Comparison of ENCODE assay signal across 13 cellular contexts in the genomic region with DNA sequence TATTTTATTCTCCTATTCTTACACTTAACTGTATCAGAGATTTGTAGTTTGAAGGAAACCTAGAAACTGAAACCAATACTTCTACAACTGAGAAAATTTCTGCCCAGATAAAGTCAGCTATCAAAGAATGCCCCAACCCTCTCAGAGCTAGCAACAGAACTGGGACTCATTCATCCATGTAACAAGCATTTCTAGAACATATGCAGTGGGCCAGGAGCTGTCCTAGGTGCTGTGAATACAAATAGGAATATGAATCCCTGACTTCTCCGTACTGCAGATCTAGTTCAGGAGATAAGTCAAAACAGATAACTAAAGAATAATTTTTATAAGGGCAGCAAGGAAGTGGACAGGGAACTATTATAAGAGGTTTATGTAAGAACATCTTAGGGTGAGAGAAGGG.
A peak's percentile ranks its signal among the peaks of the same experiment; 100 is the strongest.
DNase-seq lines count a peak whose midpoint lies in the region; TF ChIP-seq lines count a peak whose summit lies in the region.
"Had no signal": no experiment of that assay in that cellular context is flagged by ENCODE, and none has a peak within 500 bp of the region (broad histone marks: within the 10 kb centered on the region; RNA-seq: fewer than 3 reads in every experiment).

No MANE protein-coding gene starts in this region.

- H3K27ac ChIP-seq in breast epithelium = no peak overlapping the region
- no peak overlapping the region for H3K27ac ChIP-seq in left ventricle myocardium inferior (replicated peaks)
- H3K27ac ChIP-seq: A549 had no signal

- H3K27ac Mint-ChIP-seq in MCF 10A (ENCODE audit: low read depth, unreplicated experiment) (no peak overlapping the region), HFFc6 (no peak overlapping the region)
- H3K27ac Mint-ChIP-seq: CD14-positive monocyte had no signal

- intact Hi-C loops in MCF 10A (cut with micrococcal nuclease) = no loop called here
- intact Hi-C loops in breast epithelium (cut with DNase I; ENCODE audit: low total_unique reads) = no loop called here
- intact Hi-C loops in left ventricle myocardium inferior (cut with micrococcal nuclease) = no loop called here

- H3K36me3 ChIP-seq in breast epithelium = no peaks in the 10 kb centered on the region
- H3K36me3 ChIP-seq in left ventricle myocardium inferior = no peaks in the 10 kb centered on the region

- H3K9me3 Mint-ChIP-seq in MCF 10A (ENCODE audit: unreplicated experiment) = no peaks in the 10 kb centered on the region
- no peaks in the 10 kb centered on the region for H3K9me3 Mint-ChIP-seq in HFFc6

- CTCF ChIA-PET in MCF 10A (lab: Yijun Ruan, JAX) = interaction anchor here (1.0 kb wide), 1 partner anchor 43 kb away, joined by 3 read pairs; no protein-coding TSS in a partner anchor

- H3K27me3 ChIP-seq in breast epithelium (no peaks in the 10 kb centered on the region), left ventricle myocardium inferior (ENCODE audit: low read depth) (peaks cover 4% of the 10 kb centered on the region)

- POLR2A ChIA-PET in MCF 10A (lab: Yijun Ruan, JAX) = no interaction called here

- H3K4me1 Mint-ChIP-seq in MCF 10A (ENCODE audit: insufficient read depth, unreplicated experiment) (no peaks in the 10 kb centered on the region), HFFc6 (ENCODE audit: low read depth) (no peaks in the 10 kb centered on the region)
- H3K4me1 Mint-ChIP-seq: CD14-positive monocyte had no signal

- DNase-seq in MCF 10A (ENCODE audit: unreplicated experiment) (peak; percentile 15), breast epithelium (ENCODE audit: low spot score in 2 of 2) (no peak), RKO (ENCODE audit: low spot score) (peak; percentile 2), fibroblast of the aortic adventitia (ENCODE audit: low read depth) (peak; percentile 2), NCI-H2107 (lab: John Stamatoyannopoulos, UW) (no peak), iPS-NIHi7 (ENCODE audit: extremely low spot score) (no peak), left ventricle myocardium inferior (no peak), HFFc6 (no peak)
- DNase-seq: Caco-2, NCI-H1436 treated with DMSO at 0.1 percent for 48 hours, NCI-H69 had no signal

- no peak overlapping the region for H3K4me3 ChIP-seq in breast epithelium
- H3K4me3 ChIP-seq in fibroblast of the aortic adventitia (ENCODE audit: low read depth, low read length) = no peak overlapping the region
- H3K4me3 ChIP-seq in left ventricle myocardium inferior = no peak overlapping the region
- H3K4me3 ChIP-seq: A549 had no signal

- H3K4me1 ChIP-seq in breast epithelium (no peaks in the 10 kb centered on the region), left ventricle myocardium inferior (no peaks in the 10 kb centered on the region)
- H3K4me1 ChIP-seq: A549, Caco-2 had no signal

- H3K9me3 ChIP-seq in breast epithelium (no peaks in the 10 kb centered on the region), left ventricle myocardium inferior (replicated peaks) (no peaks in the 10 kb centered on the region)
- H3K9me3 ChIP-seq: A549, Caco-2 had no signal

- H3K4me3 Mint-ChIP-seq in MCF 10A (ENCODE audit: unreplicated experiment) (no peak overlapping the region), HFFc6 (no peak overlapping the region)
- H3K4me3 Mint-ChIP-seq: CD14-positive monocyte had no signal

- no peaks in the 10 kb centered on the region for H3K36me3 Mint-ChIP-seq in MCF 10A (ENCODE audit: insufficient read depth, unreplicated experiment)
- no peaks in the 10 kb centered on the region for H3K36me3 Mint-ChIP-seq in HFFc6 (ENCODE audit: low read depth)
- H3K36me3 Mint-ChIP-seq: CD14-positive monocyte had no signal

- BruUV-seq in MCF 10A (replicated peaks; lab: Mats Ljungman, UMichigan) = no TSS peak

- H3K27me3 Mint-ChIP-seq in MCF 10A (ENCODE audit: insufficient read depth, unreplicated experiment) = no peaks in the 10 kb centered on the region
- peaks cover 6% of the 10 kb centered on the region for H3K27me3 Mint-ChIP-seq in HFFc6 (ENCODE audit: insufficient read depth)

- TF ChIP-seq CTCF in MCF 10A (IDR thresholded peaks at IDR 0.05; ENCODE audit: unreplicated experiment) = no peak
- TF ChIP-seq CTCF in breast epithelium (IDR thresholded peaks at IDR 0.05) = no peak
- TF ChIP-seq CTCF in fibroblast of the aortic adventitia (IDR thresholded peaks at IDR 0.05; ENCODE audit: insufficient read depth, low read length) = no peak
- no peak for TF ChIP-seq CTCF in left ventricle myocardium inferior (IDR thresholded peaks at IDR 0.05; ENCODE audit: borderline replicate concordance)
- TF ChIP-seq CTCF in HFFc6 (IDR thresholded peaks at IDR 0.05) = no peak

- no peak for TF ChIP-seq POLR2A in breast epithelium (IDR thresholded peaks at IDR 0.05)

Comparison
In these comparisons a context has a peak if more than half of its experiments do, and no peak if none do; other contexts are left out.
1. DNase-seq: peak in MCF 10A (single experiment), RKO (single experiment) and fibroblast of the aortic adventitia (single experiment); none in breast epithelium (0 of 2), NCI-H2107 (single experiment), iPS-NIHi7 (single experiment), left ventricle myocardium inferior (single experiment) and HFFc6 (single experiment).